ENCODE assay signal across 8 cellular contexts in the genomic region with DNA sequence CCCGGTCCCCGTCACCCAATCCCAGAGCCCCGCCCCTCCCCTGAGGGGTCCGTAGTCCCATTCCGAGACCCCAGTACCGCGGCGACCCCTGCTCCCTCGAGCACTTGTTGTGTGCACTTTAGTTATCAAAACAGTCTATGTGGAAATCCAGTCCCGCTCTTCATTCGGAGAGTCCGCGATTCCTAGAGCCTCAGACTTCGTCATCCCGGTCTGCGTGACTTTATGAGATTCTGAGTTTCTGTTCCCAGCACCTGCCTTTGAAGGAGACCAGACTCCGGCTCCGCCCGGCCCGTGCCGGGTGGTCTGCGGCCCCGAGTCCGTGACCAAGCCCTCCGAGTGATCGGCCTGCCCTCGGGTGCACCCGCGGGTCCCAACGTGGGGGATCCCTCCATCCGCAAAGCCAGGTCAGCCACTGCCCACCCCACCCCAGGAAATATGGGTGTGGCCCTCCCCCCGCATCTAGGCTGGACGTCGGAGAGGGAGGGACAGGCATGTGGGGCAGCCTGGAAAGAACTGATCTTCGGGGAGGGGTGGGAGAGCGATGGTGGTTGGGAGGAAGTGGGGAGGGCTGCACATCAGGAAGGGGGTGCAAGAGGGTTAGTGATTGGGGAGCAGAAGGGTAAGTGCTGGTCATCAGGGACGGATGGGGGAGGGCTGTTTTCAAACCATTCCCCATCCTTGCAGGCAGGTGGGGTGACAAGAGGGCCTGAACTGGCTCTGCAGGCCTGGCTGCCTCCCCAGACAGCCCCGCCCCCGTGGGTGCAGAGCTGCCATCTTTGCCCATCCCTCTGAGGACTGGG. TPM values are rescaled to one million over a fixed set of nuclear protein-coding genes. Genes with fewer than 3 reads are reported as not detected.
DNase-seq lines count a peak whose midpoint lies in the region; ATAC-seq, FAIRE-seq and TF ChIP-seq lines count a peak whose summit lies in the region.

No MANE protein-coding gene starts in this region.

- peak overlapping the region; percentile 74 to 90 for H4K8ac ChIP-seq in IMR-90 (ENCODE audit: low read depth in 2 of 2, low read length in 2 of 2)

- peaks cover 42% of the 10 kb centered on the region for H3K36me3 ChIP-seq in IMR-90 (ENCODE audit: control insufficient read depth, insufficient read depth, low read length)
- H3K36me3 ChIP-seq in GM12878 (ENCODE audit: control insufficient read depth in 2 of 2, insufficient read depth in 2 of 2, low read length in 1 of 2) = peaks cover 7 to 31% of the 10 kb centered on the region in 2 experiments
- peaks cover 18% of the 10 kb centered on the region for H3K36me3 ChIP-seq in rectal smooth muscle tissue (ENCODE audit: control insufficient read depth, insufficient read depth, low read length)

- dilution Hi-C loops in IMR-90 (cut with HindIII; ENCODE audit: low sequenced_read_pairs, unreplicated experiment) = no loop called here

- no peak for TF ChIP-seq RAD21 in IMR-90 (IDR thresholded peaks at IDR 0.05; ENCODE audit: low read length)
- no peak for TF ChIP-seq RAD21 in GM12878 (IDR thresholded peaks at IDR 0.05; ENCODE audit: insufficient read depth, low read depth, low read length)

- RAD21 ChIA-PET in GM12878 (lab: Charles Lee; ENCODE audit: unreplicated experiment) = interaction anchor here (0.9 to 2.2 kb wide), 4 partner anchors 28 to 283 kb away, joined by 3 to 9 read pairs (median 4); a partner anchor contains a TSS

- no peaks in the 10 kb centered on the region for H3K9me3 ChIP-seq in IMR-90 (ENCODE audit: control insufficient read depth, insufficient read depth, low read length)
- no peaks in the 10 kb centered on the region for H3K9me3 ChIP-seq in GM12878 (replicated peaks; ENCODE audit: control insufficient read depth, insufficient read depth, low read length)

- TF ChIP-seq POLR2A in IMR-90 (IDR thresholded peaks at IDR 0.05; ENCODE audit: low read depth, low read length) = no peak
- no peak for TF ChIP-seq POLR2A in GM12878 (IDR thresholded peaks at IDR 0.05; ENCODE audit: low read depth, low read length)

- intact Hi-C loops in IMR-90 (cut with micrococcal nuclease) (loop anchor here (5.0 kb wide), 1 partner anchor 135 kb away; no protein-coding TSS in a partner anchor), GM12878 (cut with micrococcal nuclease; ENCODE audit: unreplicated experiment) (loop anchor here (10.0 kb wide), 1 partner anchor 237 kb away; no protein-coding TSS in a partner anchor)

- peaks cover 22% of the 10 kb centered on the region for H3K9me1 ChIP-seq in IMR-90 (ENCODE audit: insufficient read depth, low read length)

- peak overlapping the region; percentile 92 for H3K4ac ChIP-seq in IMR-90 (ENCODE audit: low read depth, low read length)

- H2AFZ ChIP-seq in IMR-90 (replicated peaks; ENCODE audit: low read length, poor library complexity) (peak overlapping the region; percentile 92), GM12878 (ENCODE audit: control insufficient read depth, low read depth, low read length) (peak overlapping the region; percentile 92)

- peak overlapping the region; percentile 100 for H2AK9ac ChIP-seq in IMR-90 (replicated peaks; ENCODE audit: low read depth, low read length, poor library complexity)

- H3K4me3 ChIP-seq in IMR-90 (ENCODE audit: insufficient read depth, low read depth, low read length) = peak overlapping the region; percentile 83
- H3K4me3 ChIP-seq in GM12878 = peak overlapping the region; percentile 91
- peak overlapping the region; percentile 89 for H3K4me3 ChIP-seq in rectal smooth muscle tissue (ENCODE audit: low read length)

- no peak overlapping the region for H2BK20ac ChIP-seq in IMR-90 (ENCODE audit: low read depth, low read length)

- in situ Hi-C loops in IMR-90 (cut with MboI; ENCODE audit: low sequenced_read_pairs) = no loop called here
- in situ Hi-C loops in GM12878 (cut with MboI) = no loop called here

- peak overlapping the region; percentile 95 for H3K14ac ChIP-seq in IMR-90 (replicated peaks; ENCODE audit: low read depth, low read length)

- ATAC-seq in GM21381 (IDR thresholded peaks at IDR 0.05; ENCODE audit: unreplicated experiment) = peak; percentile 15
- peak; percentile 31 for ATAC-seq in IMR-90 (ENCODE audit: low read depth)
- peak; percentile 59 for ATAC-seq in GM12878
- ATAC-seq in GM18517 (IDR thresholded peaks at IDR 0.05; ENCODE audit: unreplicated experiment) = no peak

- DNase-seq in CMK (ENCODE audit: low read depth) = peak; percentile 81
- DNase-seq in IMR-90 = peak; percentile 57
- DNase-seq in T-helper 2 cell = peak in 4 of 5 experiments; percentile 20 to 81 (median 31)
- DNase-seq in GM12878 (ENCODE audit: low read depth, low spot score) = peak; percentile 47
- DNase-seq in hypothalamus (lab: John Stamatoyannopoulos, UW) = peak in 32 of 51 donors; percentile 15 to 56 (median 38)

- H3K27ac ChIP-seq in IMR-90 (ENCODE audit: insufficient read depth, low read length) = peak overlapping the region; percentile 82
- H3K27ac ChIP-seq in GM12878 (ENCODE audit: control insufficient read depth, insufficient read depth) = peak overlapping the region; percentile 94
- H3K27ac ChIP-seq in rectal smooth muscle tissue (ENCODE audit: low read depth, low read length) = peak overlapping the region; percentile 97

- no peak for TF ChIP-seq EP300 in GM12878 (IDR thresholded peaks at IDR 0.05; ENCODE audit: borderline replicate concordance in 1 of 2, control insufficient read depth in 1 of 2, low read depth in 2 of 2, low read length in 2 of 2)

- SMC1A ChIA-PET in GM12878 (lab: Charles Lee; ENCODE audit: uncharacterized antibody, unreplicated experiment) = interaction anchor here (1.0 to 1.6 kb wide), 2 partner anchors 28 to 55 kb away, joined by 4 to 7 read pairs; a partner anchor contains a TSS

- H2BK5ac ChIP-seq in IMR-90 (ENCODE audit: low read depth, low read length, poor library complexity, severe bottlenecking) = peak overlapping the region; percentile 72

- H3K23ac ChIP-seq in IMR-90 (ENCODE audit: low read depth, low read length) = peak overlapping the region; percentile 87

- peak overlapping the region; percentile 58 for H3K18ac ChIP-seq in IMR-90 (ENCODE audit: low read depth, low read length)

- H2BK15ac ChIP-seq in IMR-90 (ENCODE audit: low read depth, low read length) = peak overlapping the region; percentile 28; the same call in 1 of the 3 replicates

- H3K4me2 ChIP-seq in IMR-90 (ENCODE audit: low read depth, low read length) (peak overlapping the region; percentile 80), GM12878 (ENCODE audit: control insufficient read depth, insufficient read depth) (peak overlapping the region; percentile 39)

- H2BK120ac ChIP-seq in IMR-90 (ENCODE audit: low read depth, low read length) = peak overlapping the region; percentile 50

- TF ChIP-seq CTCF in IMR-90 (conservative IDR thresholded peaks at IDR 0.05; ENCODE audit: low read depth, low read length) (no peak), GM12878 (IDR thresholded peaks at IDR 0.05 in 2 of 3, conservative IDR thresholded peaks at IDR 0.05 in 1 of 3; ENCODE audit: control insufficient read depth in 2 of 3, extremely low read depth in 1 of 3, insufficient read depth in 1 of 3, low read depth in 3 of 3, low read length in 3 of 3) (no peak)

- BruUV-seq in IMR-90 (replicated peaks; lab: Mats Ljungman, UMichigan) = no TSS peak
- TSS peak; percentile 71 for BruUV-seq in GM12878 (replicated peaks; lab: Mats Ljungman, UMichigan)

- peak overlapping the region; percentile 86 for H4K91ac ChIP-seq in IMR-90 (ENCODE audit: insufficient read depth, low read depth, low read length)

- H3K4me1 ChIP-seq in IMR-90 (ENCODE audit: control insufficient read depth, insufficient read depth, low read length) = peaks cover 13% of the 10 kb centered on the region
- peaks cover 6% of the 10 kb centered on the region; the same call in 1 of the 2 replicates for H3K4me1 ChIP-seq in GM12878 (ENCODE audit: control insufficient read depth, insufficient read depth, low read length)
- peaks cover 11% of the 10 kb centered on the region for H3K4me1 ChIP-seq in rectal smooth muscle tissue (ENCODE audit: control insufficient read depth, insufficient read depth, low read length)

- POLR2A ChIA-PET in IMR-90 (lab: Charles Lee; ENCODE audit: unreplicated experiment) = interaction anchor here (0.6 kb wide), 1 partner anchor 8 kb away, joined by 3 read pairs; no protein-coding TSS in a partner anchor
- POLR2A ChIA-PET in GM12878 (lab: Charles Lee) = interaction anchor here (3.1 to 3.7 kb wide), 2 partner anchors 28 to 55 kb away, joined by 18 to 26 read pairs; a partner anchor contains a TSS

- H3K27me3 ChIP-seq in IMR-90 (ENCODE audit: control insufficient read depth, insufficient read depth, low read length) (no peaks in the 10 kb centered on the region), GM12878 (replicated peaks in 1 of 2; ENCODE audit: control insufficient read depth in 2 of 2, insufficient read depth in 2 of 2, low read length in 1 of 2) (no peaks in the 10 kb centered on the region), rectal smooth muscle tissue (ENCODE audit: control insufficient read depth, insufficient read depth, low read length) (no peaks in the 10 kb centered on the region)

- peak overlapping the region; percentile 60 for H4K5ac ChIP-seq in IMR-90 (ENCODE audit: low read depth, low read length)

- WGBS in IMR-90 (ENCODE audit: extremely low coverage in 2 of 2, insufficient read length in 1 of 2), 2 experiments = 2% methylated on average over 13 of the region's 39 CpGs; no CpG with 5 or more reads in 1 of the 2 experiments
- WGBS in GM12878 (ENCODE audit: insufficient coverage, insufficient replicate concordance, low lambda C conversion rate, missing lambda C conversion rate) = 1% methylated on average over 39 of the region's 39 CpGs

- peak overlapping the region; percentile 79 for H3K9ac ChIP-seq in IMR-90 (ENCODE audit: low read depth, low read length)
- peak overlapping the region; percentile 95 for H3K9ac ChIP-seq in GM12878 (ENCODE audit: control insufficient read depth, insufficient read depth, low read length)
- H3K9ac ChIP-seq in rectal smooth muscle tissue (ENCODE audit: low read length) = peak overlapping the region; percentile 57

- CTCF ChIA-PET in IMR-90 (lab: Yijun Ruan, JAX) (interaction anchor here (0.6 kb wide), 1 partner anchor 357 kb away, joined by 4 read pairs; no protein-coding TSS in a partner anchor), GM12878 (lab: Yijun Ruan, JAX) (interaction anchor here (1.0 to 2.2 kb wide), 3 partner anchors 12 to 511 kb away, joined by 3 to 7 read pairs (median 3); no protein-coding TSS in a partner anchor)

- peaks cover 29 to 63% of the 10 kb centered on the region in 2 experiments for H3K79me1 ChIP-seq in IMR-90 (ENCODE audit: low read depth in 1 of 2, low read length in 2 of 2)

- peak overlapping the region; percentile 89 for H2AK5ac ChIP-seq in IMR-90 (ENCODE audit: low read depth, low read length)

- peaks cover 43% of the 10 kb centered on the region for H4K20me1 ChIP-seq in IMR-90 (ENCODE audit: insufficient read depth, low read length)
- peaks cover 11% of the 10 kb centered on the region for H4K20me1 ChIP-seq in GM12878 (ENCODE audit: control insufficient read depth, insufficient read depth)

- peak; percentile 91 for FAIRE-seq in GM12878 (lab: Jason Lieb, UNC)

- H3K56ac ChIP-seq in IMR-90 (ENCODE audit: extremely low read depth, insufficient read depth, low read length) = peak overlapping the region; percentile 79

- H3K79me2 ChIP-seq in GM12878 (ENCODE audit: control insufficient read depth, insufficient read depth, low read length) = peaks cover 49% of the 10 kb centered on the region

RNA-seq across cellular contexts. Expression of a gene that starts 0.6 kb away (rescaled TPM):
- total RNA-seq in IMR-90 (2012; rRNA removed) (3.0 and 3.3 TPM in 2 replicates), GM12878 (2014; rRNA removed) (13.1 and 13.7 TPM in 2 replicates), GM12878 (2014; rRNA removed; fragmentation: Illumina TruSeq; extraction: Trizol) (5.8 and 5.9 TPM in 2 replicates), GM12878 (2021) (18.9 and 20.4 TPM in 2 replicates)
- polyA plus RNA-seq in IMR-90 (2012; rRNA removed) (8.0 and 9.3 TPM in 2 replicates), GM12878 (2011; rRNA removed) (7.5 and 9.7 TPM in 2 replicates), GM12878 (2014; fragmentation: Illumina TruSeq; extraction: Trizol) (4.5 and 6.9 TPM in 2 replicates), GM12878 (2014; fragmentation: Nextera tagmentation; extraction: Ambion mirVana) (under 1 TPM; 0.14 to 0.53 TPM), GM12878 (2014; rRNA removed) (14.3 and 14.8 TPM in 2 replicates), GM12878 (2016; fragmentation: Nextera tagmentation; extraction: Ambion mirVana) (10 to 100 TPM; 18.4 to 23.4 TPM)
- polyA plus RNA-seq in IMR-90 (2012; cell fraction: cytosol; rRNA removed) = 8.0 and 10.1 TPM in 2 replicates
- 29.5 and 53.3 TPM in 2 replicates for polyA plus RNA-seq in IMR-90 (2012; cell fraction: nucleus; rRNA removed; ENCODE audit: low replicate concordance)
- 60.8 and 70.8 TPM in 2 replicates for total RNA-seq in GM12878 (2013; cell fraction: nucleolus; rRNA removed)
- polyA plus RNA-seq in GM12878 (2011; ENCODE audit: low read depth) = 6.8 TPM
- 8.2 and 10.8 TPM in 2 replicates for polyA plus RNA-seq in GM12878 (2011; cell fraction: cytosol; rRNA removed)
- polyA plus RNA-seq in GM12878 (2011; cell fraction: nucleus; rRNA removed) = 44.3 and 44.5 TPM in 2 replicates
- 12.3 and 17.2 TPM in 2 replicates for polyA plus RNA-seq in GM12878 (2012)
- polyA minus RNA-seq in GM12878 (2011; rRNA and poly(A)+ RNA removed) = 7.3 and 16.4 TPM in 2 replicates
- 3.2 and 6.8 TPM in 2 replicates for polyA minus RNA-seq in GM12878 (2011; cell fraction: cytosol; rRNA and poly(A)+ RNA removed)
- polyA minus RNA-seq in GM12878 (2011; cell fraction: nucleus; rRNA and poly(A)+ RNA removed) = 22.5 and 27.0 TPM in 2 replicates

RNA-seq across cellular contexts. Expression of a gene that starts 0.7 kb away (rescaled TPM):
- total RNA-seq in IMR-90 (2012; rRNA removed) (1,864 and 2,290 TPM in 2 replicates), GM12878 (2014; rRNA removed) (2,340 and 2,418 TPM in 2 replicates), GM12878 (2014; rRNA removed; fragmentation: Illumina TruSeq; extraction: Trizol) (4,535 and 4,622 TPM in 2 replicates), GM12878 (2021) (2,052 and 2,163 TPM in 2 replicates)
- polyA plus RNA-seq in IMR-90 (2012; rRNA removed) (2,087 and 2,379 TPM in 2 replicates), GM12878 (2011; rRNA removed) (2,640 and 2,932 TPM in 2 replicates), GM12878 (2014; fragmentation: Illumina TruSeq; extraction: Trizol) (4,925 and 5,544 TPM in 2 replicates), GM12878 (2014; fragmentation: Nextera tagmentation; extraction: Ambion mirVana) (1,000 to 10,000 TPM; 3,077 to 3,412 TPM), GM12878 (2014; rRNA removed) (3,446 and 3,776 TPM in 2 replicates), GM12878 (2016; fragmentation: Nextera tagmentation; extraction: Ambion mirVana) (1,000 to 10,000 TPM in 1 of 2 experiments, 100 to 1,000 TPM in 1; 961 to 1,005 TPM)
- 1,664 and 3,657 TPM in 2 replicates for polyA plus RNA-seq in IMR-90 (2012; cell fraction: cytosol; rRNA removed)
- 762 and 905 TPM in 2 replicates for polyA plus RNA-seq in IMR-90 (2012; cell fraction: nucleus; rRNA removed; ENCODE audit: low replicate concordance)
- 532 and 580 TPM in 2 replicates for total RNA-seq in GM12878 (2013; cell fraction: nucleolus; rRNA removed)
- 4,165 TPM for polyA plus RNA-seq in GM12878 (2011; ENCODE audit: low read depth)
- polyA plus RNA-seq in GM12878 (2011; cell fraction: cytosol; rRNA removed) = 2,904 and 3,567 TPM in 2 replicates
- polyA plus RNA-seq in GM12878 (2011; cell fraction: nucleus; rRNA removed) = 879 and 937 TPM in 2 replicates
- polyA plus RNA-seq in GM12878 (2012) = 3,068 and 4,412 TPM in 2 replicates
- polyA minus RNA-seq in GM12878 (2011; rRNA and poly(A)+ RNA removed) = 712 and 1,069 TPM in 2 replicates
- 520 and 541 TPM in 2 replicates for polyA minus RNA-seq in GM12878 (2011; cell fraction: cytosol; rRNA and poly(A)+ RNA removed)
- polyA minus RNA-seq in GM12878 (2011; cell fraction: nucleus; rRNA and poly(A)+ RNA removed) = 259 and 431 TPM in 2 replicates

RNA-seq across cellular contexts. Expression of a gene that starts 27.7 kb away (rescaled TPM):
- 13.9 and 15.4 TPM in 2 replicates for total RNA-seq in IMR-90 (2012; rRNA removed)
- polyA plus RNA-seq in IMR-90 (2012; rRNA removed) = 5.3 and 5.6 TPM in 2 replicates
- polyA plus RNA-seq in IMR-90 (2012; cell fraction: cytosol; rRNA removed) = 2.4 and 4.0 TPM in 2 replicates
- polyA plus RNA-seq in IMR-90 (2012; cell fraction: nucleus; rRNA removed; ENCODE audit: low replicate concordance) = 9.5 and 14.4 TPM in 2 replicates
- 19.1 and 19.8 TPM in 2 replicates for total RNA-seq in GM12878 (2013; cell fraction: nucleolus; rRNA removed)
- 11.2 and 14.1 TPM in 2 replicates for total RNA-seq in GM12878 (2014; rRNA removed)
- total RNA-seq in GM12878 (2014; rRNA removed; fragmentation: Illumina TruSeq; extraction: Trizol) = 9.8 and 11.1 TPM in 2 replicates
- 10.2 and 12.4 TPM in 2 replicates for total RNA-seq in GM12878 (2021)
- 3.7 TPM for polyA plus RNA-seq in GM12878 (2011; ENCODE audit: low read depth)
- 9.9 and 12.2 TPM in 2 replicates for polyA plus RNA-seq in GM12878 (2011; rRNA removed)
- 12.5 and 12.8 TPM in 2 replicates for polyA plus RNA-seq in GM12878 (2011; cell fraction: cytosol; rRNA removed)
- 16.2 and 16.3 TPM in 2 replicates for polyA plus RNA-seq in GM12878 (2011; cell fraction: nucleus; rRNA removed)
- polyA plus RNA-seq in GM12878 (2012) = 4.7 and 6.1 TPM in 2 replicates
- 9.5 and 11.9 TPM in 2 replicates for polyA plus RNA-seq in GM12878 (2014; fragmentation: Illumina TruSeq; extraction: Trizol)
- polyA plus RNA-seq in GM12878 (2014; fragmentation: Nextera tagmentation; extraction: Ambion mirVana) = 1 to 10 TPM; 1.8 to 2.0 TPM
- polyA plus RNA-seq in GM12878 (2014; rRNA removed) = 8.7 and 9.3 TPM in 2 replicates
- 10 to 100 TPM; 12.9 to 14.0 TPM for polyA plus RNA-seq in GM12878 (2016; fragmentation: Nextera tagmentation; extraction: Ambion mirVana)
- 23.2 and 26.5 TPM in 2 replicates for polyA minus RNA-seq in GM12878 (2011; rRNA and poly(A)+ RNA removed)
- 4.4 and 6.8 TPM in 2 replicates for polyA minus RNA-seq in GM12878 (2011; cell fraction: cytosol; rRNA and poly(A)+ RNA removed)
- polyA minus RNA-seq in GM12878 (2011; cell fraction: nucleus; rRNA and poly(A)+ RNA removed) = 7.5 and 11.7 TPM in 2 replicates

RNA-seq across cellular contexts. Expression of a gene that starts 54.9 kb away (rescaled TPM):
- total RNA-seq in IMR-90 (2012; rRNA removed) (6.4 and 9.0 TPM in 2 replicates), GM12878 (2014; rRNA removed) (11.4 and 17.5 TPM in 2 replicates), GM12878 (2014; rRNA removed; fragmentation: Illumina TruSeq; extraction: Trizol) (4.6 and 4.7 TPM in 2 replicates), GM12878 (2021) (13.3 and 13.7 TPM in 2 replicates)
- polyA plus RNA-seq in IMR-90 (2012; rRNA removed) (12.0 and 13.2 TPM in 2 replicates), GM12878 (2011; rRNA removed) (2.9 and 6.3 TPM in 2 replicates), GM12878 (2014; fragmentation: Illumina TruSeq; extraction: Trizol) (1.6 and 3.3 TPM in 2 replicates), GM12878 (2014; fragmentation: Nextera tagmentation; extraction: Ambion mirVana) (1 to 10 TPM in 1 of 2 experiments, under 1 TPM in 1; 0.31 to 1.4 TPM), GM12878 (2014; rRNA removed) (13.9 and 16.3 TPM in 2 replicates), GM12878 (2016; fragmentation: Nextera tagmentation; extraction: Ambion mirVana) (10 to 100 TPM; 16.8 to 22.7 TPM)
- polyA plus RNA-seq in IMR-90 (2012; cell fraction: cytosol; rRNA removed) = 4.0 and 12.6 TPM in 2 replicates
- 17.6 and 48.8 TPM in 2 replicates for polyA plus RNA-seq in IMR-90 (2012; cell fraction: nucleus; rRNA removed; ENCODE audit: low replicate concordance)
- 11.3 and 13.6 TPM in 2 replicates for total RNA-seq in GM12878 (2013; cell fraction: nucleolus; rRNA removed)
- 5.3 TPM for polyA plus RNA-seq in GM12878 (2011; ENCODE audit: low read depth)
- 7.4 and 13.6 TPM in 2 replicates for polyA plus RNA-seq in GM12878 (2011; cell fraction: cytosol; rRNA removed)
- 24.0 and 30.3 TPM in 2 replicates for polyA plus RNA-seq in GM12878 (2011; cell fraction: nucleus; rRNA removed)
- polyA plus RNA-seq in GM12878 (2012) = 9.2 and 9.4 TPM in 2 replicates
- polyA minus RNA-seq in GM12878 (2011; rRNA and poly(A)+ RNA removed) = 5.9 and 12.9 TPM in 2 replicates
- 7.0 and 9.9 TPM in 2 replicates for polyA minus RNA-seq in GM12878 (2011; cell fraction: cytosol; rRNA and poly(A)+ RNA removed)
- 5.0 and 11.5 TPM in 2 replicates for polyA minus RNA-seq in GM12878 (2011; cell fraction: nucleus; rRNA and poly(A)+ RNA removed)

Comparison
In these comparisons a context has a peak if more than half of its experiments do, and no peak if none do; other contexts are left out.
1. DNase-seq: peak in every context shown above with its lines; median percentile 81 in CMK; 57 in IMR-90; 47 in GM12878; 38 in hypothalamus; 31 in T-helper 2 cell.